In genomic region chr13:62710766-62711165, GRCh38 we compare ENCODE assay signal across 17 cellular contexts.
"Had no signal": no experiment of that assay in that cellular context is flagged by ENCODE, and none has a peak within 500 bp of the region (broad histone marks: within the 10 kb centered on the region; RNA-seq: fewer than 3 reads in every experiment).

No MANE protein-coding gene starts in this region.

- H3K4me1 ChIP-seq: adrenal gland, breast epithelium, gastrocnemius medialis, heart left ventricle, left lung, vagina had no signal

- ATAC-seq: gastrocnemius medialis; heart left ventricle; left lung; stimulated activated naive CD8-positive, alpha-beta T cell treated with anti-CD3 and anti-CD28 coated beads, Interleukin-15, Interleukin-2, amounts not matched to agents 100 U/mL and 50 U/mL, for 24 hours had no signal

- DNase-seq: activated CD4-positive, alpha-beta T cell treated with anti-CD3 and anti-CD28 coated beads, Interleukin-2, amount 50 U/mL, for 4 hours; activated gamma-delta T cell; adrenal gland; gastrocnemius medialis; heart left ventricle; left lung; mammary epithelial cell; midbrain; nephron progenitor cell; occipital lobe; stimulated activated CD4-positive, alpha-beta T cell treated with anti-CD3 and anti-CD28 coated beads, Interleukin-12 subunit alpha, Interleukin-12 subunit beta, amount 100 ng/mL, for 4 hours; stimulated activated CD4-positive, alpha-beta T cell treated with anti-CD3 and anti-CD28 coated beads, Interleukin-1b, Interleukin-23, amount 100 ng/mL, for 48 hours; stimulated activated naive CD8-positive, alpha-beta T cell treated with anti-CD3 and anti-CD28 coated beads, Interleukin-15, Interleukin-2, amounts not matched to agents 100 U/mL and 50 U/mL, for 24 hours; trophoblast cell had no signal

- H3K4me3 ChIP-seq: adrenal gland, breast epithelium, coronary artery, gastrocnemius medialis, heart left ventricle, left lung, vagina had no signal

- H3K9me3 ChIP-seq: gastrocnemius medialis, vagina had no signal

- H3K36me3 ChIP-seq: adrenal gland, gastrocnemius medialis, heart left ventricle, left lung, vagina had no signal

- H3K27me3 ChIP-seq: adrenal gland, breast epithelium, gastrocnemius medialis, heart left ventricle, left lung, vagina had no signal

- H3K27ac ChIP-seq: adrenal gland, breast epithelium, coronary artery, gastrocnemius medialis, heart left ventricle, left lung, vagina had no signal
